ENCODE assay signal across 19 cellular contexts in genomic region chr6:134161036-134161435, GRCh38.
DNase-seq lines count a peak whose midpoint lies in the region; ATAC-seq, FAIRE-seq and TF ChIP-seq lines count a peak whose summit lies in the region.
"Had no signal": no experiment of that assay in that cellular context is flagged by ENCODE, and none has a peak within 500 bp of the region (broad histone marks: within the 10 kb centered on the region; RNA-seq: fewer than 3 reads in every experiment).

No MANE protein-coding gene starts in this region.

- H3K4me1 ChIP-seq in IMR-90 (ENCODE audit: control insufficient read depth, insufficient read depth, low read length) (no peaks in the 10 kb centered on the region; the same call in 1 of the 2 replicates), mesenchymal stem cell (ENCODE audit: control insufficient read depth, insufficient read depth, low read depth, low read length) (no peaks in the 10 kb centered on the region)
- H3K4me1 ChIP-seq: adrenal gland, heart left ventricle, psoas muscle, vagina had no signal

- H3K18ac ChIP-seq in IMR-90 (ENCODE audit: low read depth, low read length) (no peak overlapping the region), mesenchymal stem cell (ENCODE audit: low read depth in 1 of 2, low read length in 2 of 2) (no peak overlapping the region)

- intact Hi-C loops in IMR-90 (cut with micrococcal nuclease): no loop called here

- no peak for TF ChIP-seq RAD21 in IMR-90 (IDR thresholded peaks at IDR 0.05; ENCODE audit: low read length)

- no peak overlapping the region for H2BK15ac ChIP-seq in IMR-90 (ENCODE audit: low read depth, low read length)
- H2BK15ac ChIP-seq in mesenchymal stem cell (ENCODE audit: low read depth, poor library complexity, severe bottlenecking): no peak overlapping the region

- dilution Hi-C loops in IMR-90 (cut with HindIII; ENCODE audit: low sequenced_read_pairs, unreplicated experiment): loop anchor here (10.0 kb wide), 1 partner anchor 664 kb away; no protein-coding TSS in a partner anchor

- H3K14ac ChIP-seq in IMR-90 (replicated peaks; ENCODE audit: low read depth, low read length) (no peak overlapping the region), mesenchymal stem cell (ENCODE audit: low read length in 2 of 2) (no peak overlapping the region)

- H3K36me3 ChIP-seq in IMR-90 (ENCODE audit: control insufficient read depth, insufficient read depth, low read length): no peaks in the 10 kb centered on the region
- H3K36me3 ChIP-seq in mesenchymal stem cell (ENCODE audit: control insufficient read depth in 1 of 2, insufficient read depth in 2 of 2, low read depth in 1 of 2, low read length in 2 of 2): no peaks in the 10 kb centered on the region
- H3K36me3 ChIP-seq: adrenal gland, heart left ventricle, vagina had no signal

- no peak overlapping the region for H3K4me2 ChIP-seq in IMR-90 (ENCODE audit: low read depth, low read length)
- H3K4me2 ChIP-seq in mesenchymal stem cell (ENCODE audit: low read length, poor library complexity, severe bottlenecking): no peak overlapping the region

- no peaks in the 10 kb centered on the region for H4K20me1 ChIP-seq in IMR-90 (ENCODE audit: insufficient read depth, low read length)

- H3K56ac ChIP-seq in IMR-90 (ENCODE audit: extremely low read depth, insufficient read depth, low read length): no peak overlapping the region

- no peaks in the 10 kb centered on the region for H3K27me3 ChIP-seq in IMR-90 (ENCODE audit: control insufficient read depth, insufficient read depth, low read length)
- no peaks in the 10 kb centered on the region for H3K27me3 ChIP-seq in mesenchymal stem cell (ENCODE audit: control insufficient read depth in 1 of 2, insufficient read depth in 1 of 2, low read length in 2 of 2)
- H3K27me3 ChIP-seq: adrenal gland, heart left ventricle, vagina had no signal

- no peaks in the 10 kb centered on the region for H3K27me3 Mint-ChIP-seq in stimulated activated naive B cell treated with anti-CD40 and anti-IgM and Interleukin-4, amounts not matched to agents 10 μg/mL and 1 μg/mL and 100 μg/mL, for 72 hours
- H3K27me3 Mint-ChIP-seq: activated T-helper 17 cell treated with anti-CD3 and anti-CD28 coated beads, Interleukin-2, amount 50 U/mL, for 72 hours; stimulated activated naive CD8-positive, alpha-beta T cell treated with anti-CD3 and anti-CD28 coated beads, Interleukin-15, amount 100 ng/mL, for 72 hours had no signal

- no peaks in the 10 kb centered on the region; the same call in 1 of the 2 replicates for H3K9me1 ChIP-seq in IMR-90 (ENCODE audit: insufficient read depth, low read length)

- H2AFZ ChIP-seq in IMR-90 (replicated peaks; ENCODE audit: low read length, poor library complexity): no peak overlapping the region
- no peak overlapping the region for H2AFZ ChIP-seq in mesenchymal stem cell (ENCODE audit: low read depth, low read length)

- in situ Hi-C loops in Caki2 (cut with HindIII; ENCODE audit: low pct_unique_long_range_greater_than_20kb, low sequenced_read_pairs) (no loop called here), IMR-90 (cut with MboI; ENCODE audit: low sequenced_read_pairs) (no loop called here)

- no peak overlapping the region for H3K4me3 ChIP-seq in IMR-90 (ENCODE audit: insufficient read depth, low read depth, low read length)
- no peak overlapping the region for H3K4me3 ChIP-seq in choroid plexus epithelial cell (ENCODE audit: low read depth, low read length)
- H3K4me3 ChIP-seq in mesenchymal stem cell (ENCODE audit: insufficient read depth in 1 of 2, low read depth in 1 of 2, low read length in 2 of 2): no peak overlapping the region
- H3K4me3 ChIP-seq: adrenal gland, heart left ventricle, psoas muscle, vagina had no signal

- TF ChIP-seq POLR2A in IMR-90 (IDR thresholded peaks at IDR 0.05; ENCODE audit: low read depth, low read length): no peak
- TF ChIP-seq POLR2A in H54 (IDR thresholded peaks at IDR 0.05; ENCODE audit: low read depth, low read length): no peak

- no peak overlapping the region for H2AK9ac ChIP-seq in IMR-90 (replicated peaks; ENCODE audit: low read depth, low read length, poor library complexity)

- H3K4ac ChIP-seq in IMR-90 (ENCODE audit: low read depth, low read length) (peak overlapping the region; percentile 3; the same call in 1 of the 2 replicates), mesenchymal stem cell (ENCODE audit: low read depth in 1 of 2, low read length in 2 of 2) (no peak overlapping the region)

- H3K4me1 Mint-ChIP-seq in stimulated activated naive B cell treated with anti-CD40 and anti-IgM and Interleukin-4, amounts not matched to agents 10 μg/mL and 1 μg/mL and 100 μg/mL, for 72 hours: no peaks in the 10 kb centered on the region
- H3K4me1 Mint-ChIP-seq: activated T-helper 17 cell treated with anti-CD3 and anti-CD28 coated beads, Interleukin-2, amount 50 U/mL, for 72 hours had no signal

- H2BK5ac ChIP-seq in IMR-90 (ENCODE audit: low read depth, low read length, poor library complexity, severe bottlenecking) (no peak overlapping the region), mesenchymal stem cell (ENCODE audit: low read depth, low read length, poor library complexity, severe bottlenecking) (no peak overlapping the region)

- no peak overlapping the region for H4K5ac ChIP-seq in IMR-90 (ENCODE audit: low read depth, low read length)

- no peak overlapping the region for H2BK12ac ChIP-seq in mesenchymal stem cell (ENCODE audit: low read length in 2 of 2)

- no peaks in the 10 kb centered on the region for H3K9me3 Mint-ChIP-seq in stimulated activated naive B cell treated with anti-CD40 and anti-IgM and Interleukin-4, amounts not matched to agents 10 μg/mL and 1 μg/mL and 100 μg/mL, for 72 hours
- H3K9me3 Mint-ChIP-seq: activated T-helper 17 cell treated with anti-CD3 and anti-CD28 coated beads, Interleukin-2, amount 50 U/mL, for 72 hours; stimulated activated naive CD8-positive, alpha-beta T cell treated with anti-CD3 and anti-CD28 coated beads, Interleukin-15, amount 100 ng/mL, for 72 hours had no signal

- no peak overlapping the region for H2BK20ac ChIP-seq in IMR-90 (ENCODE audit: low read depth, low read length)

- no TSS peak for BruUV-seq in IMR-90 (replicated peaks; lab: Mats Ljungman, UMichigan)

- H3K9ac ChIP-seq in IMR-90 (ENCODE audit: low read depth, low read length): no peak overlapping the region; the same call in 1 of the 2 replicates
- no peak overlapping the region for H3K9ac ChIP-seq in mesenchymal stem cell (ENCODE audit: low read length)

- H3K27ac Mint-ChIP-seq in stimulated activated naive B cell treated with anti-CD40 and anti-IgM and Interleukin-4, amounts not matched to agents 10 μg/mL and 1 μg/mL and 100 μg/mL, for 72 hours: no peak overlapping the region
- H3K27ac Mint-ChIP-seq: activated T-helper 17 cell treated with anti-CD3 and anti-CD28 coated beads, Interleukin-2, amount 50 U/mL, for 72 hours; stimulated activated naive CD8-positive, alpha-beta T cell treated with anti-CD3 and anti-CD28 coated beads, Interleukin-15, amount 100 ng/mL, for 72 hours had no signal

- H3K27ac ChIP-seq in IMR-90 (ENCODE audit: insufficient read depth, low read length) (no peak overlapping the region), mesenchymal stem cell (ENCODE audit: low read length, poor library complexity, severe bottlenecking) (peak overlapping the region; percentile 35)
- H3K27ac ChIP-seq: adrenal gland, epithelial cell of prostate, heart left ventricle, psoas muscle, vagina, VCaP had no signal

- DNase-seq in Caki2 (ENCODE audit: low read depth): peak; percentile 35
- DNase-seq in IMR-90: peak; percentile 45
- peak; percentile 13 for DNase-seq in choroid plexus epithelial cell (ENCODE audit: low read depth)
- DNase-seq in mesenchymal stem cell: no peak
- no peak for DNase-seq in stimulated activated naive B cell treated with anti-CD40 and anti-IgM and Interleukin-4, amounts not matched to agents 10 μg/mL and 1 μg/mL and 100 μg/mL, for 72 hours
- no peak for DNase-seq in H54 (ENCODE audit: insufficient read length, low spot score)
- DNase-seq: activated CD8-positive, alpha-beta memory T cell treated with anti-CD3 and anti-CD28 coated beads for 24 hours; adrenal gland; GF-D8; heart left ventricle; NCI-H1694; psoas muscle; stimulated activated naive CD8-positive, alpha-beta T cell treated with anti-CD3 and anti-CD28 coated beads, Interleukin-15, amount 100 ng/mL, for 72 hours had no signal

- no peaks in the 10 kb centered on the region for H3K36me3 Mint-ChIP-seq in stimulated activated naive B cell treated with anti-CD40 and anti-IgM and Interleukin-4, amounts not matched to agents 10 μg/mL and 1 μg/mL and 100 μg/mL, for 72 hours

- H4K8ac ChIP-seq in IMR-90 (ENCODE audit: low read depth in 2 of 2, low read length in 2 of 2): no peak overlapping the region
- no peak overlapping the region for H4K8ac ChIP-seq in mesenchymal stem cell (ENCODE audit: low read length)

- H2AK5ac ChIP-seq in IMR-90 (ENCODE audit: low read depth, low read length) (no peak overlapping the region), mesenchymal stem cell (ENCODE audit: low read length, severe bottlenecking) (no peak overlapping the region)

- POLR2A ChIA-PET in IMR-90 (lab: Charles Lee; ENCODE audit: unreplicated experiment): no interaction called here

- no peaks in the 10 kb centered on the region for H3K9me3 ChIP-seq in IMR-90 (ENCODE audit: control insufficient read depth, insufficient read depth, low read length)
- H3K9me3 ChIP-seq in mesenchymal stem cell (ENCODE audit: control insufficient read depth, low read length): no peaks in the 10 kb centered on the region
- H3K9me3 ChIP-seq: adrenal gland, heart left ventricle, psoas muscle, vagina had no signal

- H4K91ac ChIP-seq in IMR-90 (ENCODE audit: insufficient read depth, low read depth, low read length): no peak overlapping the region
- H4K91ac ChIP-seq in mesenchymal stem cell (ENCODE audit: low read length): no peak overlapping the region

- H3K79me1 ChIP-seq in IMR-90 (ENCODE audit: low read depth in 1 of 2, low read length in 2 of 2) (no peaks in the 10 kb centered on the region), mesenchymal stem cell (replicated peaks; ENCODE audit: low read length, poor library complexity, severe bottlenecking) (no peaks in the 10 kb centered on the region)

- WGBS in IMR-90 (ENCODE audit: extremely low coverage in 2 of 2, insufficient read length in 1 of 2), 2 experiments: no CpG with 5 or more reads among the region's 1 CpG
- 9% methylated on average over 1 of the region's 1 CpG for WGBS in mesenchymal stem cell

- CTCF ChIA-PET in IMR-90 (lab: Yijun Ruan, JAX): no interaction called here

- FAIRE-seq in H54 (lab: Jason Lieb, UNC): no peak

- H2BK120ac ChIP-seq in IMR-90 (ENCODE audit: low read depth, low read length) (no peak overlapping the region), mesenchymal stem cell (ENCODE audit: low read depth, low read length) (no peak overlapping the region)

- no peak overlapping the region for H3K23ac ChIP-seq in IMR-90 (ENCODE audit: low read depth, low read length)
- H3K23ac ChIP-seq in mesenchymal stem cell (ENCODE audit: low read length in 2 of 2): no peak overlapping the region

- H3K4me3 Mint-ChIP-seq in stimulated activated naive B cell treated with anti-CD40 and anti-IgM and Interleukin-4, amounts not matched to agents 10 μg/mL and 1 μg/mL and 100 μg/mL, for 72 hours: no peak overlapping the region
- H3K4me3 Mint-ChIP-seq: activated T-helper 17 cell treated with anti-CD3 and anti-CD28 coated beads, Interleukin-2, amount 50 U/mL, for 72 hours; stimulated activated naive CD8-positive, alpha-beta T cell treated with anti-CD3 and anti-CD28 coated beads, Interleukin-15, amount 100 ng/mL, for 72 hours had no signal

- TF ChIP-seq CTCF in IMR-90 (conservative IDR thresholded peaks at IDR 0.05; ENCODE audit: low read depth, low read length) (no peak), choroid plexus epithelial cell (conservative IDR thresholded peaks at IDR 0.05; ENCODE audit: low read depth, low read length) (no peak)

- ATAC-seq in IMR-90 (ENCODE audit: low read depth): no peak
- ATAC-seq in stimulated activated naive B cell treated with anti-CD40 and anti-IgM and Interleukin-4, amounts not matched to agents 10 μg/mL and 1 μg/mL and 100 μg/mL, for 72 hours (replicated peaks): no peak
- ATAC-seq in GM18520 (IDR thresholded peaks at IDR 0.05; ENCODE audit: unreplicated experiment): no peak
- no peak for ATAC-seq in GM21360 (IDR thresholded peaks at IDR 0.05; ENCODE audit: unreplicated experiment)
- ATAC-seq: activated T-helper 17 cell treated with anti-CD3 and anti-CD28 coated beads, Interleukin-2, amount 50 U/mL, for 72 hours; heart left ventricle; psoas muscle; stimulated activated naive CD8-positive, alpha-beta T cell treated with anti-CD3 and anti-CD28 coated beads, Interleukin-15, amount 100 ng/mL, for 72 hours had no signal

Comparison
In these comparisons a context has a peak if more than half of its experiments do, and no peak if none do; other contexts are left out.
1. DNase-seq: peak in Caki2 (single experiment), IMR-90 (single experiment) and choroid plexus epithelial cell (single experiment); none in mesenchymal stem cell (single experiment), stimulated activated naive B cell treated with anti-CD40 and anti-IgM and Interleukin-4, amounts not matched to agents 10 μg/mL and 1 μg/mL and 100 μg/mL, for 72 hours (single experiment) and H54 (single experiment).